8 cellular contexts compared by ENCODE assay signal in the genomic region with DNA sequence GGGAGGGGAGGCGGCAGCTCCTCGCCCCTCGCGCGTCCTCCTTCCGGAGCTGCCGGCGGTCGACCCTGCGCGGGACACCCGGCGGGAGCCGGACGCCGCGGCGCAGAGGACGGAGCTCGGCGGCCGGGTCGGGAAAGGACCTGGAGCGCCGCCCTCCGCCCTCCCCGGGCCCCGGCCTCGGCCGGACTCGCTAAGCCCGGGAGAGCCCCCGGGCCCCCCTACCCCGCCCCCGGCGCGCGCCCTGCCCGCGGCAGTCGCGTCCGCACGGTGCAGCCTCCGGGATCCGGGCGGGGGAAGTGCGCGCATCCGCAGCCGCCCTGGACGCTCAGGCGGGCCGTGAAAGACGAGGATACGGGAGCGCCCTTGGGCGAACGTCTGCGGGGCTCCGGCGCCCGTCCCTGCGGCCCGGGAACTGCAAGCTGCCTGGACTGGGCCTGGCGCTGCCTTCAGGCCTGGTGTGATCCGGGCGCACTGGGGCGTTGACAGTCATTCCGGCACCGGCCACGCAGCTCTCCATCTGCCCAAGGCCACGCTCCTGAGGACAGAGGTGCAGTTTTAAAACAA. TPM values are rescaled to one million over a fixed set of nuclear protein-coding genes. Genes with fewer than 3 reads are reported as not detected.
DNase-seq lines count a peak whose midpoint lies in the region; ATAC-seq and TF ChIP-seq lines count a peak whose summit lies in the region.

No MANE protein-coding gene starts in this region.

- peak overlapping the region; percentile 62 for H3K9ac ChIP-seq in SK-N-SH

- no peaks in the 10 kb centered on the region for H3K9me3 ChIP-seq in SK-N-SH
- no peaks in the 10 kb centered on the region for H3K9me3 ChIP-seq in naive thymus-derived CD4-positive, alpha-beta T cell (ENCODE audit: control insufficient read depth in 2 of 3, low read length in 3 of 3)

- H3K27ac ChIP-seq in SK-N-SH (ENCODE audit: low read depth in 2 of 2, low read length in 1 of 2): peak overlapping the region in 1 of 2 experiments; percentile 47; a peak in 1 of 4 replicates
- H3K27ac ChIP-seq in epithelial cell of prostate: peak overlapping the region; percentile 69
- peak overlapping the region; percentile 35 for H3K27ac ChIP-seq in naive thymus-derived CD4-positive, alpha-beta T cell (ENCODE audit: low read depth, low read length)

- peak; percentile 32 for ATAC-seq in GM19324 (IDR thresholded peaks at IDR 0.05; ENCODE audit: low FRiP score, unreplicated experiment)
- peak; percentile 37 for ATAC-seq in naive thymus-derived CD4-positive, alpha-beta T cell
- no peak for ATAC-seq in HG02884 (IDR thresholded peaks at IDR 0.05; ENCODE audit: unreplicated experiment)
- ATAC-seq in HG02981 (IDR thresholded peaks at IDR 0.05; ENCODE audit: unreplicated experiment): no peak

- H2AFZ ChIP-seq in SK-N-SH (ENCODE audit: low read depth): peak overlapping the region; percentile 46; the same call in 1 of the 2 replicates

- H3K4me3 Mint-ChIP-seq in naive thymus-derived CD4-positive, alpha-beta T cell: peak overlapping the region; percentile 28 to 86 (median 73)

- peaks cover 5 to 37% (median 19%) of the 10 kb centered on the region in 7 donors for H3K4me1 Mint-ChIP-seq in naive thymus-derived CD4-positive, alpha-beta T cell

- no peaks in the 10 kb centered on the region for H3K9me3 Mint-ChIP-seq in naive thymus-derived CD4-positive, alpha-beta T cell

- peaks cover 0 to 32% (median 0%) of the 10 kb centered on the region in 5 donors for H3K27me3 Mint-ChIP-seq in naive thymus-derived CD4-positive, alpha-beta T cell

- no peak for TF ChIP-seq CTCF in SK-N-SH (IDR thresholded peaks at IDR 0.05)

- CTCF ChIA-PET in SK-N-SH (lab: Yijun Ruan, JAX): interaction anchor here (1.2 to 3.2 kb wide), 9 partner anchors 10 to 128 kb away, joined by 3 to 18 read pairs (median 5); partner anchors contain the start of gene TMEM250
- CTCF ChIA-PET in naive thymus-derived CD4-positive, alpha-beta T cell (lab: Charles Lee): interaction anchor here (0.6 to 1.1 kb wide), 3 partner anchors 9 to 26 kb away, joined by 3 to 4 read pairs (median 3); no protein-coding TSS in a partner anchor

- WGBS in SK-N-SH (ENCODE audit: low lambda C conversion rate): 18% methylated on average over 27 of the region's 73 CpGs

- TF ChIP-seq RAD21 in SK-N-SH (IDR thresholded peaks at IDR 0.05; ENCODE audit: low read length): no peak

- H3F3A ChIP-seq in SK-N-SH (replicated peaks; ENCODE audit: insufficient read depth): peaks cover 3% of the 10 kb centered on the region

- no peaks in the 10 kb centered on the region for H3K36me3 Mint-ChIP-seq in naive thymus-derived CD4-positive, alpha-beta T cell

- no peaks in the 10 kb centered on the region for H3K27me3 ChIP-seq in SK-N-SH (ENCODE audit: insufficient read depth)
- H3K27me3 ChIP-seq in naive thymus-derived CD4-positive, alpha-beta T cell (ENCODE audit: control insufficient read depth in 2 of 2, insufficient read depth in 2 of 2, low read length in 2 of 2): no peaks in the 10 kb centered on the region

- DNase-seq in SK-N-SH: peak; percentile 81
- DNase-seq in epithelial cell of prostate (ENCODE audit: low read depth, low spot score): no peak
- peak in 1 of 9 donors; percentile 26 for DNase-seq in naive thymus-derived CD4-positive, alpha-beta T cell
- DNase-seq in medulla oblongata (ENCODE audit: extremely low spot score): no peak
- no peak for DNase-seq in SHP77 treated with DMSO at 0.1 percent for 48 hours (lab: John Stamatoyannopoulos, UW)

- peaks cover 0 to 2% of the 10 kb centered on the region in 2 experiments for H3K36me3 ChIP-seq in SK-N-SH (replicated peaks in 1 of 2; ENCODE audit: control insufficient read depth in 1 of 2, insufficient read depth in 2 of 2, low read length in 1 of 2)
- no peaks in the 10 kb centered on the region for H3K36me3 ChIP-seq in naive thymus-derived CD4-positive, alpha-beta T cell (ENCODE audit: control insufficient read depth in 2 of 3, insufficient read depth in 3 of 3, low read length in 3 of 3)

- peaks cover 46% of the 10 kb centered on the region for H3K79me2 ChIP-seq in SK-N-SH (ENCODE audit: insufficient read depth)

- peak overlapping the region; percentile 68 to 75 for H3K4me3 ChIP-seq in SK-N-SH (ENCODE audit: low read depth in 2 of 2, low read length in 1 of 2)
- H3K4me3 ChIP-seq in naive thymus-derived CD4-positive, alpha-beta T cell (ENCODE audit: low read length): peak overlapping the region; percentile 37

- peaks cover 19 to 25% of the 10 kb centered on the region in 2 experiments; a peak in 3 of 4 replicates for H3K4me1 ChIP-seq in SK-N-SH (ENCODE audit: control insufficient read depth in 1 of 2, insufficient read depth in 2 of 2, low read depth in 1 of 2, low read length in 1 of 2)
- peaks cover 11 to 17% of the 10 kb centered on the region in 2 donors for H3K4me1 ChIP-seq in naive thymus-derived CD4-positive, alpha-beta T cell (ENCODE audit: control insufficient read depth in 2 of 2, insufficient read depth in 2 of 2, low read length in 2 of 2)

- intact Hi-C loops in naive thymus-derived CD4-positive, alpha-beta T cell (cut with micrococcal nuclease): loop anchor here (1.0 to 2.0 kb wide), 2 partner anchors 14 to 23 kb away; partner anchors contain the start of gene TMEM250 (in 1 of the 2)

- POLR2A ChIA-PET in SK-N-SH (lab: Yijun Ruan, JAX): interaction anchor here (1.3 to 1.4 kb wide), 3 partner anchors 9 to 128 kb away, joined by 3 to 6 read pairs (median 4); no protein-coding TSS in a partner anchor
- POLR2A ChIA-PET in naive thymus-derived CD4-positive, alpha-beta T cell (lab: Charles Lee): interaction anchor here (1.0 to 5.5 kb wide), 6 partner anchors 11 to 233 kb away, joined by 3 to 38 read pairs (median 11); partner anchors contain the start of gene UBAC1

- H3K9me2 ChIP-seq in SK-N-SH: no peaks in the 10 kb centered on the region

- no peak for TF ChIP-seq EP300 in SK-N-SH (IDR thresholded peaks at IDR 0.05; ENCODE audit: borderline replicate concordance in 1 of 2, low read depth in 1 of 2, low read length in 1 of 2)

- no peak overlapping the region for H3K27ac Mint-ChIP-seq in naive thymus-derived CD4-positive, alpha-beta T cell

- peaks cover 33% of the 10 kb centered on the region for H4K20me1 ChIP-seq in SK-N-SH (ENCODE audit: insufficient read depth)

- H3K4me2 ChIP-seq in SK-N-SH: peak overlapping the region; percentile 92

TF ChIP-seq in SK-N-SH, 30 proteins besides CTCF, POLR2A, EP300 and RAD21 (continues in another document):
- no peak for TF ChIP-seq GATA2 (CRISPR knock-in tag; IDR thresholded peaks at IDR 0.05)
- no peak for TF ChIP-seq NFIC (IDR thresholded peaks at IDR 0.05; ENCODE audit: borderline replicate concordance)
- TF ChIP-seq NRF1 (IDR thresholded peaks at IDR 0.05; ENCODE audit: low read depth, low read length): no peak
- no peak for TF ChIP-seq RFX5 (IDR thresholded peaks at IDR 0.05; ENCODE audit: low read length)
- TF ChIP-seq TEAD4 (IDR thresholded peaks at IDR 0.05; ENCODE audit: borderline replicate concordance, insufficient read depth): no peak
- no peak for TF ChIP-seq FOXM1 (IDR thresholded peaks at IDR 0.05; ENCODE audit: low read depth)
- TF ChIP-seq MXI1 (IDR thresholded peaks at IDR 0.05; ENCODE audit: low read depth, low read length): no peak
- TF ChIP-seq MEF2A (IDR thresholded peaks at IDR 0.05; ENCODE audit: borderline replicate concordance, low read depth): no peak
- TF ChIP-seq, protein P1, sequence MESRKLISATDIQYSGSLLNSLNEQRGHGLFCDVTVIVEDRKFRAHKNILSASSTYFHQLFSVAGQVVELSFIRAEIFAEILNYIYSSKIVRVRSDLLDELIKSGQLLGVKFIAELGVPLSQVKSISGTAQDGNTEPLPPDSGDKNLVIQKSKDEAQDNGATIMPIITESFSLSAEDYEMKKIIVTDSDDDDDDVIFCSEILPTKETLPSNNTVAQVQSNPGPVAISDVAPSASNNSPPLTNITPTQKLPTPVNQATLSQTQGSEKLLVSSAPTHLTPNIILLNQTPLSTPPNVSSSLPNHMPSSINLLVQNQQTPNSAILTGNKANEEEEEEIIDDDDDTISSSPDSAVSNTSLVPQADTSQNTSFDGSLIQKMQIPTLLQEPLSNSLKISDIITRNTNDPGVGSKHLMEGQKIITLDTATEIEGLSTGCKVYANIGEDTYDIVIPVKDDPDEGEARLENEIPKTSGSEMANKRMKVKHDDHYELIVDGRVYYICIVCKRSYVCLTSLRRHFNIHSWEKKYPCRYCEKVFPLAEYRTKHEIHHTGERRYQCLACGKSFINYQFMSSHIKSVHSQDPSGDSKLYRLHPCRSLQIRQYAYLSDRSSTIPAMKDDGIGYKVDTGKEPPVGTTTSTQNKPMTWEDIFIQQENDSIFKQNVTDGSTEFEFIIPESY (IDR thresholded peaks at IDR 0.05; ENCODE audit: borderline replicate concordance, low read depth): no peak
- TF ChIP-seq, protein P2, sequence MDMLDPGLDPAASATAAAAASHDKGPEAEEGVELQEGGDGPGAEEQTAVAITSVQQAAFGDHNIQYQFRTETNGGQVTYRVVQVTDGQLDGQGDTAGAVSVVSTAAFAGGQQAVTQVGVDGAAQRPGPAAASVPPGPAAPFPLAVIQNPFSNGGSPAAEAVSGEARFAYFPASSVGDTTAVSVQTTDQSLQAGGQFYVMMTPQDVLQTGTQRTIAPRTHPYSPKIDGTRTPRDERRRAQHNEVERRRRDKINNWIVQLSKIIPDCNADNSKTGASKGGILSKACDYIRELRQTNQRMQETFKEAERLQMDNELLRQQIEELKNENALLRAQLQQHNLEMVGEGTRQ (IDR thresholded peaks at IDR 0.05; ENCODE audit: borderline replicate concordance, low read depth, low read length): no peak
- no peak for TF ChIP-seq YY1 (IDR thresholded peaks at IDR 0.05; ENCODE audit: low read depth)
- no peak for TF ChIP-seq TAF1 (IDR thresholded peaks at IDR 0.05; ENCODE audit: borderline replicate concordance, low read depth, low read length)

RNA-seq across cellular contexts. Expression of gene NACC2, which starts 0.5 kb away (rescaled TPM):
- 18.4 and 22.1 TPM in 2 replicates for polyA plus RNA-seq in SK-N-SH (2012; rRNA removed)
- polyA plus RNA-seq in SK-N-SH (2012; cell fraction: cytosol; rRNA removed): 11.0 and 14.6 TPM in 2 replicates
- polyA plus RNA-seq in SK-N-SH (2012; cell fraction: nucleus; rRNA removed): 32.2 and 32.4 TPM in 2 replicates
- 10 to 100 TPM in 1 of 5 experiments, 1 to 10 TPM in 4; 2.7 to 17.7 (median 8.2) TPM for total RNA-seq in naive thymus-derived CD4-positive, alpha-beta T cell
- polyA plus RNA-seq in naive thymus-derived CD4-positive, alpha-beta T cell: under 1 TPM; 0.92 to 0.97 TPM

RNA-seq across cellular contexts. Expression of gene TMEM250, which starts 23.1 kb away (rescaled TPM):
- polyA plus RNA-seq in SK-N-SH (2012; rRNA removed): 22.1 and 25.9 TPM in 2 replicates
- polyA plus RNA-seq in SK-N-SH (2012; cell fraction: cytosol; rRNA removed): 14.6 and 21.9 TPM in 2 replicates
- polyA plus RNA-seq in SK-N-SH (2012; cell fraction: nucleus; rRNA removed): 31.1 and 36.2 TPM in 2 replicates
- 10 to 100 TPM; 16.4 to 55.3 (median 41.3) TPM for total RNA-seq in naive thymus-derived CD4-positive, alpha-beta T cell
- polyA plus RNA-seq in naive thymus-derived CD4-positive, alpha-beta T cell: 10 to 100 TPM; 42.2 to 61.8 TPM

Comparison
In these comparisons a context has a peak if more than half of its experiments do, and no peak if none do; other contexts are left out.
1. ATAC-seq: peak in GM19324 (single experiment) and naive thymus-derived CD4-positive, alpha-beta T cell (single experiment); none in HG02884 (single experiment) and HG02981 (single experiment).
2. RNA of gene NACC2, which starts 0.5 kb away (polyA plus RNA-seq): 11.0 to 32.4 TPM in SK-N-SH; 0.92 to 0.97 TPM in naive thymus-derived CD4-positive, alpha-beta T cell; every median in the first group is over 4 times any median in the second.